ENCODE assay signal across 22 cellular contexts in the genomic region with DNA sequence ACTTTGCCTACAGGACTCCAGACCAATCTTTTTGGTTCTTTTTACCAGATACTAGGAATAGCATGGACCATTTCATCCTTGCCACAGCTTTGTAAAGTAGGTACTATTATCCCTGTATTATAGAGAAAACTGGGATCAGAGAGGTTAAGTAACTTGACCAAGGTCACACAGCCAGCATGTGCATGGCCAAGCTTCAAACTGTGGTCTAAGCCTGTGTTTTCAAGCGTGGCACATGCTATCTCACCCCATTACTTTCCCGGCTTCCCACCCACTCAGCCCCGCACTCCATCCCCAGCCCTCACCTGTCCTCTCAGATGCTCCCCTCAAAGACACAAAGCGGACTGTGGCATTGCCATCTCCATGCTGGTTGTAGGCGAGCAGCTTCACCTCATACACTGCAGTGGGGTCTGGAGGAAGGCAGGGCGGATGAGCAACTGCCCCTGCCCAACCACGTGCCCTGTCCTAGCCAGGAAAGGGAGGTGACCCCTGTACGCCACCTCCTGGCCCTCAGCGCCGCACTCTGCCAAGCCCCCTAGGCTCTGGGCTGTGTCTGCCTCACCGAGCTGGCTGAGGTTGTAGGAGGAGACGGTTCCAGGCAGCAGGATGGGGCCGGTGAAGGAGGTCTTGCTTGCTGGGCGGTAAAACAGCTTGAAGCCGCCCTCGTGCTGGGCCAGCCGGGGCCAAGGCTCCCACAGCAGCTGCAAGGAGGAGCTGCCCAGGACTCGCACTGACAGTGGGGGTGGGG. TPM values are rescaled to one million over a fixed set of nuclear protein-coding genes. Genes with fewer than 3 reads are reported as not detected.
"Had no signal": no experiment of that assay in that cellular context is flagged by ENCODE, and none has a peak within 500 bp of the region (broad histone marks: within the 10 kb centered on the region; RNA-seq: fewer than 3 reads in every experiment).

No MANE protein-coding gene starts in this region.

- DNase-seq: activated CD4-positive, alpha-beta T cell treated with anti-CD3 and anti-CD28 coated beads, Interleukin-2, amount 50 U/mL, for 1 hour; activated naive CD4-positive, alpha-beta T cell treated with Interleukin-2 at 50 U/mL for 16 hours; effector memory CD8-positive, alpha-beta T cell; gastrocnemius medialis; heart right ventricle; left ventricle myocardium superior; mesendoderm; natural killer cell; stimulated activated CD4-positive, alpha-beta T cell treated with anti-CD3 and anti-CD28 coated beads, Interleukin-15, amount 100 ng/mL, for 24 hours; stimulated activated CD4-positive, alpha-beta T cell treated with anti-CD3 and anti-CD28 coated beads, Interleukin-4, amount 100 ng/mL, for 1 hour; stimulated activated naive CD8-positive, alpha-beta T cell treated with anti-CD3 and anti-CD28 coated beads, Interleukin-15, Interleukin-2, amounts not matched to agents 100 U/mL and 50 U/mL, for 24 hours; transverse colon; WERI-Rb-1 had no signal

- H3K36me3 Mint-ChIP-seq: natural killer cell had no signal

- H3K27ac Mint-ChIP-seq: dendritic cell treated with granulocyte-macrophage colony-stimulating factor and Interleukin-4, amounts not matched to agents 40 ng/mL and 50 ng/mL, for 4 days; effector memory CD8-positive, alpha-beta T cell; natural killer cell; progenitor cell of endocrine pancreas; T-helper 1 cell treated with Interleukin-12 subunit alpha and Interleukin-12 subunit beta and Interleukin-4 antibody, amounts not matched to agents 30 μg/mL and 1 μg/mL, for 36 hours had no signal

- H3K4me1 ChIP-seq: gastrocnemius medialis, right atrium auricular region, transverse colon had no signal

- H3K27ac ChIP-seq: gastrocnemius medialis, heart right ventricle, right atrium auricular region, transverse colon, WERI-Rb-1 had no signal

- H3K27me3 Mint-ChIP-seq: progenitor cell of endocrine pancreas had no signal

- H3K9me3 ChIP-seq: gastrocnemius medialis, heart right ventricle, right atrium auricular region, transverse colon had no signal

- H3K4me3 Mint-ChIP-seq: dendritic cell treated with granulocyte-macrophage colony-stimulating factor and Interleukin-4, amounts not matched to agents 40 ng/mL and 50 ng/mL, for 4 days; effector memory CD8-positive, alpha-beta T cell; natural killer cell; T-helper 1 cell treated with Interleukin-12 subunit alpha and Interleukin-12 subunit beta and Interleukin-4 antibody, amounts not matched to agents 30 μg/mL and 1 μg/mL, for 36 hours had no signal

- H3K4me1 Mint-ChIP-seq: natural killer cell had no signal

- H3K27me3 ChIP-seq: gastrocnemius medialis, heart right ventricle, right atrium auricular region, transverse colon had no signal

- ATAC-seq: effector memory CD8-positive, alpha-beta T cell; gastrocnemius medialis; heart right ventricle; left ventricle myocardium superior; natural killer cell; stimulated activated naive CD8-positive, alpha-beta T cell treated with anti-CD3 and anti-CD28 coated beads, Interleukin-15, Interleukin-2, amounts not matched to agents 100 U/mL and 50 U/mL, for 24 hours had no signal

- H3K36me3 ChIP-seq: gastrocnemius medialis, heart right ventricle, right atrium auricular region, transverse colon had no signal

- H3K4me3 ChIP-seq: gastrocnemius medialis, heart right ventricle, right atrium auricular region, transverse colon had no signal

- H3K9me3 Mint-ChIP-seq: dendritic cell treated with granulocyte-macrophage colony-stimulating factor and Interleukin-4, amounts not matched to agents 40 ng/mL and 50 ng/mL, for 4 days; effector memory CD8-positive, alpha-beta T cell; natural killer cell; T-helper 1 cell treated with Interleukin-12 subunit alpha and Interleukin-12 subunit beta and Interleukin-4 antibody, amounts not matched to agents 30 μg/mL and 1 μg/mL, for 36 hours had no signal

RNA-seq across cellular contexts. Expression of a gene that starts 25.7 kb away (rescaled TPM):
- total RNA-seq: activated CD8-positive, alpha-beta memory T cell treated with anti-CD3 and anti-CD28 coated beads for 36 hours; epithelial cell of proximal tubule; gastrocnemius medialis; right atrium auricular region; skeletal muscle tissue; transverse colon had no signal
- polyA plus RNA-seq: aorta, heart right ventricle, keratinocyte had no signal

RNA-seq across cellular contexts. Expression of a gene that starts 34.3 kb away (rescaled TPM):
- total RNA-seq: activated CD8-positive, alpha-beta memory T cell treated with anti-CD3 and anti-CD28 coated beads for 36 hours; aorta; epithelial cell of proximal tubule; gastrocnemius medialis; heart right ventricle; left ventricle myocardium superior; natural killer cell; progenitor cell of endocrine pancreas; right atrium auricular region; skeletal muscle tissue; transverse colon had no signal
- polyA plus RNA-seq: aorta, heart right ventricle, keratinocyte had no signal

RNA-seq across cellular contexts. Expression of a gene that starts 47.6 kb away (rescaled TPM):
- total RNA-seq: activated CD8-positive, alpha-beta memory T cell treated with anti-CD3 and anti-CD28 coated beads for 36 hours; aorta; epithelial cell of proximal tubule; gastrocnemius medialis; natural killer cell; right atrium auricular region; transverse colon had no signal
- polyA plus RNA-seq: aorta, keratinocyte had no signal
